In the genomic region with DNA sequence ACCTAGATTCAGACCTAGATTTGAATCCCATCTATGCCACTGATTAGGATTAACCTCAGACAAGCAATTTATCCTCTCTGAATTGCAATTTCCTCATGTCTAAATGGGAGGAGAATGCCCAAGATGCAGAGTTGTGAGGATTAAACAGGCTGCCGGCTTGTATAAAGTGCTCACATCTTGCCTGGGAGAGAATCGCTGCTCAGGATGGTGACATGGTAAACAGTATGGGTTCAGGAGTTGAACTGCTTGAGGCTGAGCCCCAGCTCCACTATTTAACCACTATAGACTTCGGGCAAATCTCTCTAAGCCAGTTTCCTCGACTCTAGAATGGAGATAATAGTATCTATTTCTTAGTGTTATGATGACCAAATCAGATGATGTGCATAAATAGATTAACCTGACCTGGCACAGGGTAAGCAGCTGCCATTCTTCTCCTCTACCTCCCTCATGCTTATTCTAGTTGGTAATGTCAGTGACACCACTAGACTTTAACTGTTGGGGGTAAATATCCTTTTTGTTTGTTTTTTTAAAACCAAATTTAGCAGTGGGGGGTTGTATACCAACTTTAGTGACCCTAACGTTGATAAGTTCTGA, we compare ENCODE assay signal across 8 cellular contexts. TPM values are rescaled to one million over a fixed set of nuclear protein-coding genes. Genes with fewer than 3 reads are reported as not detected.
A peak's percentile ranks its signal among the peaks of the same experiment; 100 is the strongest.
DNase-seq lines count a peak whose midpoint lies in the region; ATAC-seq, FAIRE-seq and TF ChIP-seq lines count a peak whose summit lies in the region.

No MANE protein-coding gene starts in this region.

- ATAC-seq in A549, result peak; percentile 14 to 40; a peak in 5 of 6 replicates
- no peak for ATAC-seq in lower lobe of right lung
- no peak for ATAC-seq in GM18517 (IDR thresholded peaks at IDR 0.05; ENCODE audit: unreplicated experiment)

- peaks cover 40% of the 10 kb centered on the region for H3K4me1 ChIP-seq in A549
- H3K4me1 ChIP-seq in HEK293 (ENCODE audit: control insufficient read depth, insufficient read depth, low read length), result peaks cover 12% of the 10 kb centered on the region
- H3K4me1 ChIP-seq in ascending aorta, result peaks cover 7 to 13% of the 10 kb centered on the region in 2 donors
- H3K4me1 ChIP-seq in lower lobe of right lung, result peaks cover 42% of the 10 kb centered on the region

- intact Hi-C loops in ascending aorta (cut with DNase I), result loop anchor here (10.0 kb wide), 1 partner anchor 153 kb away; the partner anchor contains the start of gene AOC2
- intact Hi-C loops in lower lobe of right lung (cut with DNase I), result no loop called here

- peaks cover 43 to 55% of the 10 kb centered on the region in 2 experiments for H3K36me3 ChIP-seq in HEK293 (ENCODE audit: control insufficient read depth in 2 of 2, insufficient read depth in 1 of 2, low read length in 2 of 2)
- peaks cover 26 to 38% of the 10 kb centered on the region in 2 donors for H3K36me3 ChIP-seq in ascending aorta
- H3K36me3 ChIP-seq in lower lobe of right lung, result peaks cover 48% of the 10 kb centered on the region

- no peak for TF ChIP-seq POLR2A in A549 (IDR thresholded peaks at IDR 0.05; ENCODE audit: low read length)

- POLR2A ChIA-PET in A549 (lab: Yijun Ruan, JAX), result interaction anchor here (0.6 to 3.0 kb wide), 38 partner anchors 9 to 1067 kb away, joined by 3 to 48 read pairs (median 6); partner anchors contain the start of genes AARSD1, BECN1, BRCA1 and IFI35
- POLR2A ChIA-PET in HEK293 (lab: Yijun Ruan, JAX), result interaction anchor here (0.6 to 3.4 kb wide), 56 partner anchors 10 to 1186 kb away, joined by 3 to 36 read pairs (median 6); partner anchors contain the start of genes AARSD1, AOC2, AOC3 and ARL4D

- TF ChIP-seq CTCF in A549 (IDR thresholded peaks at IDR 0.05), result no peak
- no peak for TF ChIP-seq CTCF in HEK293 (tag by site-specific recombination; IDR thresholded peaks at IDR 0.05)
- no peak for TF ChIP-seq CTCF in ascending aorta (IDR thresholded peaks at IDR 0.05)
- no peak for TF ChIP-seq CTCF in lower lobe of right lung (IDR thresholded peaks at IDR 0.05)

- no peak for TF ChIP-seq EP300 in A549 (IDR thresholded peaks at IDR 0.05)

- FAIRE-seq in A549 (lab: Jason Lieb, UNC), result no peak

- no peak for TF ChIP-seq RAD21 in A549 (conservative IDR thresholded peaks at IDR 0.05 in 1 of 2, IDR thresholded peaks at IDR 0.05 in 1 of 2)

- no peaks in the 10 kb centered on the region for H3K27me3 ChIP-seq in ascending aorta
- H3K27me3 ChIP-seq in lower lobe of right lung (ENCODE audit: low read depth), result no peaks in the 10 kb centered on the region

- WGBS in A549 (ENCODE audit: missing lambda C conversion rate), result 7% methylated on average over 5 of the region's 5 CpGs

- CTCF ChIA-PET in A549 (lab: Yijun Ruan, JAX) (interaction anchor here (0.7 to 5.6 kb wide), 34 partner anchors 8 to 419 kb away, joined by 3 to 86 read pairs (median 5); partner anchors contain the start of genes AARSD1, AOC2, IFI35 and PSMC3IP), HEK293 (lab: Yijun Ruan, JAX) (interaction anchor here (0.5 to 2.5 kb wide), 32 partner anchors 9 to 573 kb away, joined by 3 to 18 read pairs (median 4); partner anchors contain the start of genes AARSD1, AOC2, ARL4D and IFI35)

- H3K4me3 ChIP-seq in A549, result peak overlapping the region; percentile 30
- H3K4me3 ChIP-seq in HEK293 (ENCODE audit: low read depth, low read length), result peak overlapping the region; percentile 13
- peak overlapping the region; percentile 18 to 40 for H3K4me3 ChIP-seq in ascending aorta
- H3K4me3 ChIP-seq in lower lobe of right lung, result peak overlapping the region; percentile 89

- H3K4me2 ChIP-seq in A549, result peak overlapping the region; percentile 76

- H3K9me3 ChIP-seq in A549 (no peaks in the 10 kb centered on the region), HEK293 (ENCODE audit: control insufficient read depth, insufficient read depth, low read depth, low read length) (no peaks in the 10 kb centered on the region), ascending aorta (no peaks in the 10 kb centered on the region), lower lobe of right lung (no peaks in the 10 kb centered on the region)

- no peak for DNase-seq in A549 (ENCODE audit: low read depth in 1 of 2, low spot score in 1 of 2)
- DNase-seq in ascending aorta (ENCODE audit: low spot score in 2 of 2), result no peak
- no peak for DNase-seq in lower lobe of right lung
- no peak for DNase-seq in inferior parietal cortex (ENCODE audit: extremely low spot score)
- no peak for DNase-seq in SIG-M5 (lab: John Stamatoyannopoulos, UW)
- DNase-seq in midbrain (lab: John Stamatoyannopoulos, UW), result no peak

- H3K27ac ChIP-seq in A549 (peak overlapping the region; percentile 55 to 91), HEK293 (ENCODE audit: extremely low read depth, low read depth, low read length) (peak overlapping the region; percentile 51), ascending aorta (peak overlapping the region; percentile 61 to 91), lower lobe of right lung (peak overlapping the region; percentile 96)

TF ChIP-seq in A549, 52 proteins besides CTCF, POLR2A, EP300 and RAD21:
- TF ChIP-seq HOXA7 (CRISPR knock-in tag; IDR thresholded peaks at IDR 0.05), result peak; percentile 83
- no peak for TF ChIP-seq HOXB13 (CRISPR knock-in tag; IDR thresholded peaks at IDR 0.05; ENCODE audit: low read depth)
TF ChIP-seq in A549: peak in this region for 1.

TF ChIP-seq in HEK293, 187 proteins besides CTCF, POLR2A, EP300 and RAD21:
- TF ChIP-seq ZNF10 (tag by site-specific recombination; IDR thresholded peaks at IDR 0.05) (peak; percentile 87), ZNF221 (tag by site-specific recombination; IDR thresholded peaks at IDR 0.05; ENCODE audit: borderline replicate concordance) (no peak), ZBTB17 (tag by site-specific recombination; IDR thresholded peaks at IDR 0.05) (peak; percentile 85), ZNF175 (tag by site-specific recombination; IDR thresholded peaks at IDR 0.05) (no peak), ZXDB (tag by site-specific recombination; IDR thresholded peaks at IDR 0.05) (no peak), BCL6B (tag by site-specific recombination; IDR thresholded peaks at IDR 0.05) (no peak)

RNA-seq across cellular contexts. Expression of gene RPL27, which starts 0.7 kb away (rescaled TPM):
- polyA plus RNA-seq in A549 (2011; rRNA removed) (5,588 and 5,746 TPM in 2 replicates), A549 (2017; fragmentation: RNase III; extraction: RNeasy Plus Mini Kit Qiagen cat#74134 plus additional on column Dnase treatment) (2,894 to 2,977 TPM (median 2,925 TPM) in 3 replicates)
- 4,727 and 6,200 TPM in 2 replicates for polyA plus RNA-seq in A549 (2012; cell fraction: cytosol; rRNA removed)
- 1,193 and 1,398 TPM in 2 replicates for polyA plus RNA-seq in A549 (2012; cell fraction: nucleus; rRNA removed)
- 2,117 and 2,446 TPM in 2 replicates for polyA minus RNA-seq in A549 (2011; rRNA and poly(A)+ RNA removed)
- total RNA-seq in ascending aorta (417 TPM), lower lobe of right lung (810 TPM)

RNA-seq across cellular contexts. Expression of gene IFI35, which starts 9.1 kb away (rescaled TPM):
- polyA plus RNA-seq in A549 (2011; rRNA removed) (20.2 and 21.3 TPM in 2 replicates), A549 (2017; fragmentation: RNase III; extraction: RNeasy Plus Mini Kit Qiagen cat#74134 plus additional on column Dnase treatment) (10.6 to 12.9 TPM (median 10.8 TPM) in 3 replicates)
- 15.4 and 17.0 TPM in 2 replicates for polyA plus RNA-seq in A549 (2012; cell fraction: cytosol; rRNA removed)
- 21.1 and 22.2 TPM in 2 replicates for polyA plus RNA-seq in A549 (2012; cell fraction: nucleus; rRNA removed)
- 15.6 and 18.7 TPM in 2 replicates for polyA minus RNA-seq in A549 (2011; rRNA and poly(A)+ RNA removed)
- total RNA-seq in ascending aorta (45.2 TPM), lower lobe of right lung (61.5 TPM)

RNA-seq across cellular contexts. Expression of gene RUNDC1, which starts 17.1 kb away (rescaled TPM):
- 19.1 and 21.4 TPM in 2 replicates for polyA plus RNA-seq in A549 (2011; rRNA removed)
- 14.1 and 14.7 TPM in 2 replicates for polyA plus RNA-seq in A549 (2012; cell fraction: cytosol; rRNA removed)
- 17.2 and 17.3 TPM in 2 replicates for polyA plus RNA-seq in A549 (2012; cell fraction: nucleus; rRNA removed)
- polyA plus RNA-seq in A549 (2017; fragmentation: RNase III; extraction: RNeasy Plus Mini Kit Qiagen cat#74134 plus additional on column Dnase treatment), result 18.7 to 19.7 TPM (median 19.5 TPM) in 3 replicates
- 18.3 TPM in 2 replicates for polyA minus RNA-seq in A549 (2011; rRNA and poly(A)+ RNA removed)
- 10.2 TPM for total RNA-seq in ascending aorta
- total RNA-seq in lower lobe of right lung, result 17.1 TPM

RNA-seq across cellular contexts. Expression of gene PTGES3L, which starts 17.6 kb away (rescaled TPM):
- polyA plus RNA-seq in A549 (2011; rRNA removed), result 1.0 and 1.8 TPM in 2 replicates
- polyA plus RNA-seq in A549 (2012; cell fraction: cytosol; rRNA removed), result 0.50 and 0.62 TPM in 2 replicates
- polyA plus RNA-seq in A549 (2012; cell fraction: nucleus; rRNA removed), result 1.1 and 1.3 TPM in 2 replicates
- 2.7 to 3.5 TPM (median 3.2 TPM) in 3 replicates for polyA plus RNA-seq in A549 (2017; fragmentation: RNase III; extraction: RNeasy Plus Mini Kit Qiagen cat#74134 plus additional on column Dnase treatment)
- 0.58 and 1.5 TPM in 2 replicates for polyA minus RNA-seq in A549 (2011; rRNA and poly(A)+ RNA removed)
- not detected for total RNA-seq in ascending aorta
- 0.27 TPM for total RNA-seq in lower lobe of right lung

RNA-seq across cellular contexts. Expression of gene VAT1, which starts 24.7 kb away (rescaled TPM):
- polyA plus RNA-seq in A549 (2011; rRNA removed), result 167 and 169 TPM in 2 replicates
- 104 and 139 TPM in 2 replicates for polyA plus RNA-seq in A549 (2012; cell fraction: cytosol; rRNA removed)
- polyA plus RNA-seq in A549 (2012; cell fraction: nucleus; rRNA removed), result 110 and 117 TPM in 2 replicates
- 117 to 153 TPM (median 149 TPM) in 3 replicates for polyA plus RNA-seq in A549 (2017; fragmentation: RNase III; extraction: RNeasy Plus Mini Kit Qiagen cat#74134 plus additional on column Dnase treatment)
- 299 and 364 TPM in 2 replicates for polyA minus RNA-seq in A549 (2011; rRNA and poly(A)+ RNA removed)
- 296 TPM for total RNA-seq in ascending aorta
- 382 TPM for total RNA-seq in lower lobe of right lung

Comparison
In these comparisons a context has a peak if more than half of its experiments do, and no peak if none do; other contexts are left out.
1. ATAC-seq: peak in A549 (2 of 2); none in lower lobe of right lung (0 of 2) and GM18517 (single experiment).
2. H3K4me3 ChIP-seq: peak in every context shown above with its lines; median percentile 89 in lower lobe of right lung; 30 in A549; 29 in ascending aorta; 13 in HEK293.
3. Of the 5 proteins assayed by ChIP-seq in both HEK293 and A549: peak only in HEK293: none; only in A549: HOXA7; in both: none; in neither: 4.
4. Peak in every context shown above with its lines, with median percentiles within 50 percentile points of each other: H3K27ac ChIP-seq.